In genomic region chr12:85191-85666, GRCh38 we compare ENCODE assay signal across 18 cellular contexts. TPM values are rescaled to one million over a fixed set of nuclear protein-coding genes. Genes with fewer than 3 reads are reported as not detected.
DNase-seq lines count a peak whose midpoint lies in the region; FAIRE-seq lines count a peak whose summit lies in the region.
"Had no signal": no experiment of that assay in that cellular context is flagged by ENCODE, and none has a peak within 500 bp of the region (broad histone marks: within the 10 kb centered on the region; RNA-seq: fewer than 3 reads in every experiment).

No MANE protein-coding gene starts in this region.

- peaks cover 8% of the 10 kb centered on the region for H3K9me3 Mint-ChIP-seq in activated naive CD8-positive, alpha-beta T cell treated with anti-CD3 and anti-CD28 coated beads for 36 hours

- no peaks in the 10 kb centered on the region for H3K79me1 ChIP-seq in trophoblast cell (ENCODE audit: low read length)

- no peak overlapping the region for H2BK5ac ChIP-seq in trophoblast cell (ENCODE audit: low read depth, low read length, poor library complexity)

- no peak overlapping the region for H2BK12ac ChIP-seq in trophoblast cell (ENCODE audit: low read length)

- no peaks in the 10 kb centered on the region for H3K36me3 Mint-ChIP-seq in activated naive CD8-positive, alpha-beta T cell treated with anti-CD3 and anti-CD28 coated beads for 36 hours

- no peak overlapping the region for H3K27ac ChIP-seq in trophoblast cell (ENCODE audit: low read depth, low read length)
- H3K27ac ChIP-seq: pancreas, skin epidermis had no signal

- no peaks in the 10 kb centered on the region for H3K79me2 ChIP-seq in trophoblast cell (ENCODE audit: control insufficient read depth, insufficient read depth, low read length, poor library complexity)

- H3K4me1 Mint-ChIP-seq in activated naive CD8-positive, alpha-beta T cell treated with anti-CD3 and anti-CD28 coated beads for 36 hours: no peaks in the 10 kb centered on the region
- H3K4me1 Mint-ChIP-seq: activated CD4-positive, alpha-beta T cell treated with anti-CD3 and anti-CD28 coated beads for 36 hours; naive B cell had no signal

- no peaks in the 10 kb centered on the region for H3K9me3 ChIP-seq in trophoblast cell (ENCODE audit: insufficient read depth, low read depth, low read length)
- H3K9me3 ChIP-seq: pancreas had no signal

- H3K9ac ChIP-seq in trophoblast cell (ENCODE audit: low read length): no peak overlapping the region

- H4K12ac ChIP-seq in trophoblast cell (ENCODE audit: low read depth, low read length): no peak overlapping the region

- peaks cover 20% of the 10 kb centered on the region for H3K27me3 Mint-ChIP-seq in activated naive CD8-positive, alpha-beta T cell treated with anti-CD3 and anti-CD28 coated beads for 36 hours

- no peak overlapping the region for H3K14ac ChIP-seq in trophoblast cell (ENCODE audit: low read length)

- H3K36me3 ChIP-seq in trophoblast cell (ENCODE audit: control insufficient read depth in 1 of 2, insufficient read depth in 2 of 2, low read length in 2 of 2): no peaks in the 10 kb centered on the region
- H3K36me3 ChIP-seq: pancreas had no signal

- H3K27ac Mint-ChIP-seq in activated naive CD8-positive, alpha-beta T cell treated with anti-CD3 and anti-CD28 coated beads for 36 hours: no peak overlapping the region
- H3K27ac Mint-ChIP-seq: activated CD4-positive, alpha-beta T cell treated with anti-CD3 and anti-CD28 coated beads for 36 hours; naive B cell had no signal

- no CpG with 5 or more reads among the region's 9 CpGs for WGBS in trophoblast cell (ENCODE audit: extremely low coverage, insufficient coverage, insufficient read length)

- H3K23ac ChIP-seq in trophoblast cell (ENCODE audit: low read length): peak overlapping the region; percentile 63

- H3K4me1 ChIP-seq in trophoblast cell (ENCODE audit: control insufficient read depth in 1 of 2, insufficient read depth in 2 of 2, low read length in 2 of 2): no peaks in the 10 kb centered on the region
- H3K4me1 ChIP-seq: pancreas had no signal

- no peak overlapping the region for H2AK5ac ChIP-seq in trophoblast cell (ENCODE audit: low read length)

- H4K8ac ChIP-seq in trophoblast cell (ENCODE audit: low read depth, low read length): no peak overlapping the region

- no peak overlapping the region for H3K4me3 ChIP-seq in trophoblast cell (ENCODE audit: low read depth, low read length)
- H3K4me3 ChIP-seq: pancreas, skin epidermis had no signal

- no peak overlapping the region for H2BK120ac ChIP-seq in trophoblast cell (ENCODE audit: insufficient read depth, low read length, poor library complexity)

- H3K4ac ChIP-seq in trophoblast cell (ENCODE audit: low read depth, low read length): no peak overlapping the region

- no peak overlapping the region for H3K4me3 Mint-ChIP-seq in activated naive CD8-positive, alpha-beta T cell treated with anti-CD3 and anti-CD28 coated beads for 36 hours
- H3K4me3 Mint-ChIP-seq: activated CD4-positive, alpha-beta T cell treated with anti-CD3 and anti-CD28 coated beads for 36 hours had no signal

- no peak overlapping the region for H4K91ac ChIP-seq in trophoblast cell (ENCODE audit: low read depth, low read length)

- H3K4me2 ChIP-seq in trophoblast cell (ENCODE audit: low read length): no peak overlapping the region

- no peak overlapping the region for H3K18ac ChIP-seq in trophoblast cell (ENCODE audit: low read length)

- no peak for FAIRE-seq in GM19239 (lab: Jason Lieb, UNC)
- FAIRE-seq: islet of Langerhans, pancreas had no signal

- H3K27me3 ChIP-seq in trophoblast cell (ENCODE audit: insufficient read depth, low read length): peaks cover 2% of the 10 kb centered on the region
- H3K27me3 ChIP-seq: pancreas had no signal

- DNase-seq in DMS79 treated with DMSO at 0.1 percent for 48 hours (lab: John Stamatoyannopoulos, UW) (peak; percentile 14), NCI-H1694 (lab: John Stamatoyannopoulos, UW) (peak; percentile 97), cerebellar nuclear complex (lab: John Stamatoyannopoulos, UW) (peak; percentile 63 to 77), trophoblast cell (no peak), GM19239 (ENCODE audit: insufficient read length, low spot score) (no peak)
- DNase-seq in activated CD4-positive, alpha-beta T cell treated with anti-CD3 and anti-CD28 coated beads, Interleukin-2, amount 50 U/mL, for 1 hour: no peak
- DNase-seq in activated naive CD8-positive, alpha-beta T cell treated with anti-CD3 and anti-CD28 coated beads for 36 hours: no peak
- DNase-seq: activated CD4-positive, alpha-beta T cell treated with anti-CD3 and anti-CD28 coated beads for 36 hours; AML-193; central memory CD4-positive, alpha-beta T cell; naive B cell; NCI-H2029; NK-92 treated with Interleukin-12 subunit alpha and Interleukin-12 subunit beta, amount 100 ng/mL, for 24 hours; pancreas; stimulated activated CD4-positive, alpha-beta T cell treated with anti-CD3 and anti-CD28 coated beads, Interleukin-4, amount 100 ng/mL, for 24 hours had no signal

- no peak overlapping the region for H2AFZ ChIP-seq in trophoblast cell (ENCODE audit: insufficient read depth, low read length, poor library complexity)

RNA-seq across cellular contexts. Expression of gene IQSEC3, which starts 18.7 kb away (rescaled TPM):
- polyA plus RNA-seq in trophoblast cell (2013): 0.01 and 0.21 TPM in 2 replicates
- total RNA-seq in activated naive CD8-positive, alpha-beta T cell treated with anti-CD3 and anti-CD28 coated beads for 36 hours: 1 to 10 TPM; 3.2 to 3.6 TPM
- total RNA-seq: activated CD4-positive, alpha-beta T cell treated with anti-CD3 and anti-CD28 coated beads for 36 hours; M059J had no signal

Comparison
In these comparisons a context has a peak if more than half of its experiments do, and no peak if none do; other contexts are left out.
1. DNase-seq: peak in DMS79 treated with DMSO at 0.1 percent for 48 hours (single experiment), NCI-H1694 (single experiment) and cerebellar nuclear complex (2 of 2); none in trophoblast cell (0 of 2), activated CD4-positive, alpha-beta T cell treated with anti-CD3 and anti-CD28 coated beads, Interleukin-2, amount 50 U/mL, for 1 hour (single experiment), GM19239 (single experiment) and activated naive CD8-positive, alpha-beta T cell treated with anti-CD3 and anti-CD28 coated beads for 36 hours (single experiment).